ENCODE assay signal across 15 cellular contexts in genomic region chr1:10639301-10640078, GRCh38.
DNase-seq lines count a peak whose midpoint lies in the region; ATAC-seq and TF ChIP-seq lines count a peak whose summit lies in the region.
"Had no signal": no experiment of that assay in that cellular context is flagged by ENCODE, and none has a peak within 500 bp of the region (broad histone marks: within the 10 kb centered on the region; RNA-seq: fewer than 3 reads in every experiment).

No MANE protein-coding gene starts in this region.

- H3K4me3 Mint-ChIP-seq in MCF 10A (ENCODE audit: unreplicated experiment), result no peak overlapping the region
- H3K4me3 Mint-ChIP-seq: activated T-helper 17 cell treated with anti-CD3 and anti-CD28 coated beads, Interleukin-2, amount 50 U/mL, for 72 hours had no signal

- POLR2A ChIA-PET in MCF 10A (lab: Yijun Ruan, JAX), result interaction anchor here (0.9 kb wide), 1 partner anchor 15 kb away, joined by 3 read pairs; no protein-coding TSS in a partner anchor

- H3K36me3 Mint-ChIP-seq in MCF 10A (ENCODE audit: insufficient read depth, unreplicated experiment), result peaks cover 5% of the 10 kb centered on the region

- WGBS in testis, 2 donors, result 56 to 60% methylated on average over 24 to 70 of the region's 79 CpGs

- H3K36me3 ChIP-seq in breast epithelium, result no peaks in the 10 kb centered on the region
- H3K36me3 ChIP-seq in lower lobe of right lung, result peaks cover 56% of the 10 kb centered on the region
- no peaks in the 10 kb centered on the region for H3K36me3 ChIP-seq in testis (ENCODE audit: low read depth, missing control alignments)
- H3K36me3 ChIP-seq: adrenal gland had no signal

- H3K4me1 ChIP-seq in breast epithelium (peaks cover 21 to 28% of the 10 kb centered on the region in 2 donors), lower lobe of right lung (peaks cover 47% of the 10 kb centered on the region), testis (peaks cover 12% of the 10 kb centered on the region)
- H3K4me1 ChIP-seq: adrenal gland, pancreas had no signal

- no TSS peak for BruUV-seq in MCF 10A (replicated peaks; lab: Mats Ljungman, UMichigan)

- no peak overlapping the region for H3K27ac Mint-ChIP-seq in MCF 10A (ENCODE audit: low read depth, unreplicated experiment)
- H3K27ac Mint-ChIP-seq: activated T-helper 17 cell treated with anti-CD3 and anti-CD28 coated beads, Interleukin-2, amount 50 U/mL, for 72 hours had no signal

- DNase-seq in breast epithelium (ENCODE audit: low spot score in 2 of 2) (no peak), MCF 10A (ENCODE audit: unreplicated experiment) (no peak), coronary artery (ENCODE audit: low spot score) (no peak), lower lobe of right lung (no peak), testis (peak; percentile 38), NCI-H524 treated with DMSO at 0.1 percent for 48 hours (lab: John Stamatoyannopoulos, UW) (no peak), NCI-H226 (no peak)
- DNase-seq: kidney glomerular epithelial cell; NK-92 treated with Interleukin-12 subunit alpha and Interleukin-12 subunit beta, amount 100 ng/mL, for 24 hours; small intestine; upper lobe of right lung had no signal

- TF ChIP-seq POLR2A in breast epithelium (IDR thresholded peaks at IDR 0.05) (no peak), testis (IDR thresholded peaks at IDR 0.05) (no peak)

- H3K27me3 ChIP-seq in breast epithelium, result peaks cover 0 to 2% of the 10 kb centered on the region in 2 donors
- H3K27me3 ChIP-seq in lower lobe of right lung (ENCODE audit: low read depth), result peaks cover 5% of the 10 kb centered on the region
- H3K27me3 ChIP-seq in testis, result no peaks in the 10 kb centered on the region
- H3K27me3 ChIP-seq: adrenal gland, pancreas, upper lobe of right lung had no signal

- no peaks in the 10 kb centered on the region for H3K9me3 Mint-ChIP-seq in MCF 10A (ENCODE audit: unreplicated experiment)
- H3K9me3 Mint-ChIP-seq: activated T-helper 17 cell treated with anti-CD3 and anti-CD28 coated beads, Interleukin-2, amount 50 U/mL, for 72 hours had no signal

- H3K27ac ChIP-seq in breast epithelium (peak overlapping the region; percentile 78 to 82), coronary artery (no peak overlapping the region), lower lobe of right lung (peak overlapping the region; percentile 56), testis (no peak overlapping the region)
- H3K27ac ChIP-seq: adrenal gland, pancreas had no signal

- H3K4me1 Mint-ChIP-seq in MCF 10A (ENCODE audit: insufficient read depth, unreplicated experiment), result peaks cover 14% of the 10 kb centered on the region
- H3K4me1 Mint-ChIP-seq: activated T-helper 17 cell treated with anti-CD3 and anti-CD28 coated beads, Interleukin-2, amount 50 U/mL, for 72 hours had no signal

- CTCF ChIA-PET in MCF 10A (lab: Yijun Ruan, JAX), result no interaction called here

- H3K27me3 Mint-ChIP-seq in MCF 10A (ENCODE audit: insufficient read depth, unreplicated experiment), result no peaks in the 10 kb centered on the region
- H3K27me3 Mint-ChIP-seq: activated T-helper 17 cell treated with anti-CD3 and anti-CD28 coated beads, Interleukin-2, amount 50 U/mL, for 72 hours had no signal

- intact Hi-C loops in breast epithelium (cut with DNase I; ENCODE audit: low total_unique reads) (no loop called here), MCF 10A (cut with micrococcal nuclease) (loop anchor here (5.0 kb wide), 1 partner anchor 127 kb away; no protein-coding TSS in a partner anchor), lower lobe of right lung (cut with DNase I) (no loop called here), testis (cut with DNase I; ENCODE audit: low total_unique reads) (no loop called here)

- ATAC-seq in lower lobe of right lung (no peak), HG02642 (IDR thresholded peaks at IDR 0.05; ENCODE audit: poor library complexity, unreplicated experiment) (no peak)
- ATAC-seq: activated T-helper 17 cell treated with anti-CD3 and anti-CD28 coated beads, Interleukin-2, amount 50 U/mL, for 72 hours; upper lobe of right lung had no signal

- TF ChIP-seq CTCF in breast epithelium (IDR thresholded peaks at IDR 0.05) (no peak), MCF 10A (IDR thresholded peaks at IDR 0.05; ENCODE audit: unreplicated experiment) (no peak), coronary artery (IDR thresholded peaks at IDR 0.05) (no peak), lower lobe of right lung (IDR thresholded peaks at IDR 0.05) (no peak), testis (IDR thresholded peaks at IDR 0.05) (no peak)

- H3K4me3 ChIP-seq in breast epithelium (peak overlapping the region in 1 of 3 donors; percentile 11), coronary artery (peak overlapping the region; percentile 20), lower lobe of right lung (no peak overlapping the region), testis (peak overlapping the region in 1 of 2 donors; percentile 47)
- H3K4me3 ChIP-seq: pancreas, upper lobe of right lung had no signal

- H3K9me3 ChIP-seq in breast epithelium, result no peaks in the 10 kb centered on the region
- no peaks in the 10 kb centered on the region for H3K9me3 ChIP-seq in lower lobe of right lung
- no peaks in the 10 kb centered on the region for H3K9me3 ChIP-seq in testis
- H3K9me3 ChIP-seq: adrenal gland, pancreas, upper lobe of right lung had no signal

Comparison
In these comparisons a context has a peak if more than half of its experiments do, and no peak if none do; other contexts are left out.
1. H3K27ac ChIP-seq: peak in breast epithelium (2 of 2) and lower lobe of right lung (single experiment); none in coronary artery (0 of 2) and testis (0 of 2).